Comparison of ENCODE assay signal across 8 cellular contexts in the genomic region with DNA sequence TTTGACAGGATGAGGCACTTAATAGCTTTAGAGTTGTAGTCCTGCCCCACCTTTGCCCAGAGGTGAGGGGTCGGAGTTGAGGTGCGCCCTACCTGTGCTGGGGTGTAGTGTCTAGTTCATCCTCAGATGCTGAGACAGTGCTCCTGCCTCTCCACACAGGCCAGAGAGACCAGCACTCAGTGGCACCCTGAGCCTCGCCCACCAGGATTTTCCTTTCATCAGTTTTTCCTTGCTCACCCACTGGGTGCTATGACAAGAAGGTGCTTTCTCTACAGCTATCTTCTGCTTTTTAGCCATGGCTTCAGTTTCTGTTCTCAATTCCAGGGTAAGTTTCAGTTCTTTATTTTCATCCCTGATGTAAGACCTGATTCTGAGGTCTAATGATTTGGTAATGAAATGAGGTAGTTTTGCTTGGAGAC. TPM values are rescaled to one million over a fixed set of nuclear protein-coding genes. Genes with fewer than 3 reads are reported as not detected.
DNase-seq lines count a peak whose midpoint lies in the region; ATAC-seq and TF ChIP-seq lines count a peak whose summit lies in the region.

No MANE protein-coding gene starts in this region.

- no peak for TF ChIP-seq CTCF in osteocyte (IDR thresholded peaks at IDR 0.05)

- no peak overlapping the region for H3K27ac Mint-ChIP-seq in osteocyte (ENCODE audit: unreplicated experiment)

- no peak overlapping the region for H3K4me3 Mint-ChIP-seq in osteocyte (ENCODE audit: unreplicated experiment)

- H3K9me3 Mint-ChIP-seq in osteocyte (ENCODE audit: unreplicated experiment) = no peaks in the 10 kb centered on the region

- DNase-seq in mesenteric fat pad (ENCODE audit: low spot score) (peak; percentile 64), osteocyte (ENCODE audit: extremely low spot score, unreplicated experiment) (no peak), HuH-7.5 (ENCODE audit: low spot score) (no peak), NCI-H446 (lab: John Stamatoyannopoulos, UW) (no peak), foreskin melanocyte (no peak)

- peaks cover 3% of the 10 kb centered on the region for H3K4me1 Mint-ChIP-seq in osteocyte (ENCODE audit: unreplicated experiment)

- ATAC-seq in GM18511 (IDR thresholded peaks at IDR 0.05; ENCODE audit: unreplicated experiment) (peak; percentile 88), GM21381 (IDR thresholded peaks at IDR 0.05; ENCODE audit: unreplicated experiment) (peak; percentile 81), HG03521 (IDR thresholded peaks at IDR 0.05; ENCODE audit: unreplicated experiment) (peak; percentile 76)

- H3K36me3 Mint-ChIP-seq in osteocyte (ENCODE audit: unreplicated experiment) = no peaks in the 10 kb centered on the region

- peaks cover 11% of the 10 kb centered on the region for H3K27me3 Mint-ChIP-seq in osteocyte (ENCODE audit: unreplicated experiment)

RNA-seq across cellular contexts. Expression of gene TMEM131, which starts 16.8 kb away (rescaled TPM):
- total RNA-seq in mesenteric fat pad = 34.8 TPM
- total RNA-seq in osteocyte = 35.6 and 36.4 TPM in 2 replicates
